12 cellular contexts compared by ENCODE assay signal in genomic region chr6:1614448-1614766, GRCh38. TPM values are rescaled to one million over a fixed set of nuclear protein-coding genes. Genes with fewer than 3 reads are reported as not detected.
DNase-seq lines count a peak whose midpoint lies in the region; ATAC-seq and TF ChIP-seq lines count a peak whose summit lies in the region.
"Had no signal": no experiment of that assay in that cellular context is flagged by ENCODE, and none has a peak within 500 bp of the region (broad histone marks: within the 10 kb centered on the region; RNA-seq: fewer than 3 reads in every experiment).

No MANE protein-coding gene starts in this region.

- CTCF ChIA-PET in A673 (lab: Charles Lee), result no interaction called here

- peaks cover 33% of the 10 kb centered on the region for H3K4me1 Mint-ChIP-seq in osteocyte (ENCODE audit: unreplicated experiment)

- intact Hi-C loops in esophagus squamous epithelium (cut with DNase I), result no loop called here
- intact Hi-C loops in A673 (cut with micrococcal nuclease; ENCODE audit: unreplicated experiment), result loop anchor here (5.0 kb wide), 1 partner anchor 73 kb away; no protein-coding TSS in a partner anchor

- H2AFZ ChIP-seq in ACC112 (ENCODE audit: low read length, unreplicated experiment), result no peak overlapping the region

- H3K27ac Mint-ChIP-seq in osteocyte (ENCODE audit: unreplicated experiment), result peak overlapping the region; percentile 65
- H3K27ac Mint-ChIP-seq: CD4-positive, CD25-positive, alpha-beta regulatory T cell; stimulated activated effector memory CD8-positive, alpha-beta T cell treated with anti-CD3 and anti-CD28 coated beads, Interleukin-12 subunit alpha, Interleukin-12 subunit beta, amount 100 ng/mL, for 72 hours had no signal

- no peak for TF ChIP-seq POLR2A in esophagus squamous epithelium (IDR thresholded peaks at IDR 0.05)

- H3K9me3 Mint-ChIP-seq in osteocyte (ENCODE audit: unreplicated experiment), result no peaks in the 10 kb centered on the region
- H3K9me3 Mint-ChIP-seq: stimulated activated effector memory CD8-positive, alpha-beta T cell treated with anti-CD3 and anti-CD28 coated beads, Interleukin-12 subunit alpha, Interleukin-12 subunit beta, amount 100 ng/mL, for 72 hours had no signal

- no TSS peak for BruUV-seq in A673 (replicated peaks; lab: Mats Ljungman, UMichigan)

- no peak overlapping the region for H3K27ac ChIP-seq in ACC112 (ENCODE audit: low read depth, low read length)
- H3K27ac ChIP-seq in esophagus squamous epithelium, result peak overlapping the region; percentile 50 to 91 (median 61)
- H3K27ac ChIP-seq in A673 (ENCODE audit: low read depth, low read length, poor library complexity, severe bottlenecking), result no peak overlapping the region

- H3K27me3 ChIP-seq in ACC112 (ENCODE audit: insufficient read depth, low read length) (no peaks in the 10 kb centered on the region), MG63 (no peaks in the 10 kb centered on the region), esophagus squamous epithelium (peaks cover 0 to 99% (median 10%) of the 10 kb centered on the region in 4 donors), A673 (replicated peaks; ENCODE audit: insufficient read depth, low read depth, low read length, poor library complexity) (peaks cover 40% of the 10 kb centered on the region)

- H3K4me3 ChIP-seq in ACC112 (ENCODE audit: low read depth, low read length) (peak overlapping the region; percentile 92; the same call in 1 of the 2 replicates), MG63 (peak overlapping the region; percentile 51), esophagus squamous epithelium (peak overlapping the region; percentile 57 to 83 (median 63)), A673 (ENCODE audit: low read depth, low read length, poor library complexity, severe bottlenecking) (no peak overlapping the region)

- TF ChIP-seq CTCF in esophagus squamous epithelium (IDR thresholded peaks at IDR 0.05) (no peak), osteocyte (IDR thresholded peaks at IDR 0.05) (no peak), A673 (conservative IDR thresholded peaks at IDR 0.05; ENCODE audit: low read depth, low read length) (no peak)

- H3K36me3 ChIP-seq in ACC112 (ENCODE audit: insufficient read depth, low read length) (no peaks in the 10 kb centered on the region), MG63 (peaks cover 2% of the 10 kb centered on the region), esophagus squamous epithelium (no peaks in the 10 kb centered on the region), A673 (ENCODE audit: insufficient read depth, low read length, poor library complexity, severe bottlenecking) (no peaks in the 10 kb centered on the region)

- no peak for ATAC-seq in HG02973 (IDR thresholded peaks at IDR 0.05; ENCODE audit: unreplicated experiment)
- ATAC-seq: stimulated activated effector memory CD8-positive, alpha-beta T cell treated with anti-CD3 and anti-CD28 coated beads, Interleukin-12 subunit alpha, Interleukin-12 subunit beta, amount 100 ng/mL, for 72 hours had no signal

- H3K4me1 ChIP-seq in ACC112 (ENCODE audit: control insufficient read depth, insufficient read depth, low read length, unreplicated experiment) (peaks cover 12% of the 10 kb centered on the region), esophagus squamous epithelium (peaks cover 0 to 52% (median 26%) of the 10 kb centered on the region in 3 donors), A673 (ENCODE audit: insufficient read depth, low read length, poor library complexity, severe bottlenecking) (peaks cover 4% of the 10 kb centered on the region)

- no peaks in the 10 kb centered on the region for H3K9me3 ChIP-seq in MG63
- H3K9me3 ChIP-seq in esophagus squamous epithelium, result no peaks in the 10 kb centered on the region
- H3K9me3 ChIP-seq in A673 (ENCODE audit: low read depth, low read length, poor library complexity, severe bottlenecking), result no peaks in the 10 kb centered on the region

- peaks cover 35% of the 10 kb centered on the region for H3K36me3 Mint-ChIP-seq in osteocyte (ENCODE audit: unreplicated experiment)
- H3K36me3 Mint-ChIP-seq: CD4-positive, CD25-positive, alpha-beta regulatory T cell; stimulated activated effector memory CD8-positive, alpha-beta T cell treated with anti-CD3 and anti-CD28 coated beads, Interleukin-12 subunit alpha, Interleukin-12 subunit beta, amount 100 ng/mL, for 72 hours had no signal

- WGBS in esophagus squamous epithelium, 2 donors, result no CpG with 5 or more reads among the region's 39 CpGs

- peak overlapping the region; percentile 92 for H3K4me3 Mint-ChIP-seq in osteocyte (ENCODE audit: unreplicated experiment)
- H3K4me3 Mint-ChIP-seq: stimulated activated effector memory CD8-positive, alpha-beta T cell treated with anti-CD3 and anti-CD28 coated beads, Interleukin-12 subunit alpha, Interleukin-12 subunit beta, amount 100 ng/mL, for 72 hours had no signal

- H3K79me2 ChIP-seq in ACC112 (ENCODE audit: control insufficient read depth, insufficient read depth, low read length, unreplicated experiment), result peaks cover 14% of the 10 kb centered on the region

- no peaks in the 10 kb centered on the region for H3K27me3 Mint-ChIP-seq in osteocyte (ENCODE audit: unreplicated experiment)

- DNase-seq in MG63, result no peak
- no peak for DNase-seq in esophagus squamous epithelium (lab: John Stamatoyannopoulos, UW)
- no peak for DNase-seq in osteocyte (ENCODE audit: extremely low spot score, unreplicated experiment)
- DNase-seq in A673 (ENCODE audit: low spot score), result no peak
- DNase-seq in stimulated activated CD4-positive, alpha-beta T cell treated with anti-CD3 and anti-CD28 coated beads, Interleukin-12 subunit alpha, Interleukin-12 subunit beta, amount 100 ng/mL, for 4 hours, result no peak
- no peak for DNase-seq in cerebellar nuclear complex (lab: John Stamatoyannopoulos, UW)
- DNase-seq: CD4-positive, CD25-positive, alpha-beta regulatory T cell; effector CD8-positive, alpha-beta T cell; NCI-H1694 had no signal

- POLR2A ChIA-PET in A673 (lab: Charles Lee; ENCODE audit: low non-redundant PET), result no interaction called here

RNA-seq across cellular contexts. Expression of gene FOXC1, which starts 4.7 kb away (rescaled TPM):
- total RNA-seq in MG63 (2014; rRNA removed; shearing (Covaris generic); ENCODE audit: low replicate concordance), result 2.2 and 5.5 TPM in 2 replicates
- total RNA-seq in esophagus squamous epithelium (1 to 10 TPM; 2.2 to 6.0 (median 3.4) TPM), osteocyte (106 and 108 TPM in 2 replicates), A673 (2021) (0.49 and 0.50 TPM in 2 replicates)
- total RNA-seq: CD4-positive, CD25-positive, alpha-beta regulatory T cell had no signal

Comparison
In these comparisons a context has a peak if more than half of its experiments do, and no peak if none do; other contexts are left out.
1. H3K27ac ChIP-seq: peak in esophagus squamous epithelium (4 of 4); none in ACC112 (single experiment) and A673 (single experiment).
2. RNA of gene FOXC1, which starts 4.7 kb away (total RNA-seq): 106 to 108 TPM in osteocyte; 2.2 to 5.5 TPM in MG63, 2.2 to 6.0 TPM in esophagus squamous epithelium and 0.49 to 0.50 TPM in A673; every median in the first group is over 10 times any median in the second.